27 cellular contexts compared by ENCODE assay signal in genomic region chr1:102472524-102472923, GRCh38.
"Had no signal": no experiment of that assay in that cellular context is flagged by ENCODE, and none has a peak within 500 bp of the region (broad histone marks: within the 10 kb centered on the region; RNA-seq: fewer than 3 reads in every experiment).

No MANE protein-coding gene starts in this region.

- H3K4me1 ChIP-seq: adrenal gland, body of pancreas, colonic mucosa, esophagus squamous epithelium, heart left ventricle had no signal

- H3K9me3 ChIP-seq: adrenal gland, body of pancreas, colonic mucosa, esophagus squamous epithelium, heart left ventricle had no signal

- H3K36me3 ChIP-seq: adrenal gland, colonic mucosa, esophagus squamous epithelium, heart left ventricle had no signal

- H3K27me3 ChIP-seq: adrenal gland, body of pancreas, colonic mucosa, esophagus squamous epithelium, heart left ventricle had no signal

- H3K27ac ChIP-seq: adrenal gland, body of pancreas, colonic mucosa, epithelial cell of prostate, esophagus squamous epithelium, heart left ventricle had no signal

- DNase-seq: activated CD4-positive, alpha-beta memory T cell treated with anti-CD3 and anti-CD28 coated beads for 36 hours; activated CD4-positive, alpha-beta T cell treated with anti-CD3 and anti-CD28 coated beads for 36 hours; activated CD4-positive, alpha-beta T cell treated with anti-CD3 and anti-CD28 coated beads, Interleukin-2, amount 10 ng/mL, durations not matched to agents 24 days and 14 days; activated CD4-positive, CD25-positive, alpha-beta regulatory T cell; activated CD4-positive, CD25-positive, alpha-beta regulatory T cell treated with anti-CD3 and anti-CD28 coated beads, Interleukin-2, amount 50 U/mL, for 72 hours; activated CD8-positive, alpha-beta memory T cell treated with anti-CD3 and anti-CD28 coated beads, Interleukin-2, amount 10 ng/mL, durations not matched to agents 7 days and 5 days; activated CD8-positive, alpha-beta memory T cell treated with anti-CD3 and anti-CD28 coated beads, Interleukin-2, amount 50 U/mL, for 4 hours; activated CD8-positive, alpha-beta T cell treated with anti-CD3 and anti-CD28 coated beads, Interleukin-2, amount 10 ng/mL, durations not matched to agents 7 days and 5 days; activated gamma-delta T cell; activated naive CD4-positive, alpha-beta T cell; activated naive CD4-positive, alpha-beta T cell treated with anti-CD3 and anti-CD28 coated beads, Interleukin-2, amount 50 U/mL, for 16 hours; activated naive CD8-positive, alpha-beta T cell treated with anti-CD3 and anti-CD28 coated beads for 36 hours; activated naive CD8-positive, alpha-beta T cell treated with anti-CD3 and anti-CD28 coated beads, Interleukin-2, amount 50 U/mL, for 24 hours; activated T-cell treated with anti-CD3 and anti-CD28 coated beads, Interleukin-2, amount 50 U/mL, for 1 hour; activated T-cell treated with anti-CD3 and anti-CD28 coated beads, Interleukin-2, amount 50 U/mL, for 72 hours; adrenal gland; amygdala; aorta; body of pancreas; caudate nucleus; colonic mucosa; effector CD8-positive, alpha-beta T cell; esophagus squamous epithelium; foreskin melanocyte; heart left ventricle; T-helper 2 cell had no signal

- ATAC-seq: activated CD4-positive, alpha-beta T cell treated with anti-CD3 and anti-CD28 coated beads for 36 hours; activated CD8-positive, alpha-beta memory T cell treated with anti-CD3 and anti-CD28 coated beads, Interleukin-2, amount 10 ng/mL, durations not matched to agents 7 days and 5 days; activated CD8-positive, alpha-beta T cell treated with anti-CD3 and anti-CD28 coated beads, Interleukin-2, amount 10 ng/mL, durations not matched to agents 7 days and 5 days; activated naive CD8-positive, alpha-beta T cell treated with anti-CD3 and anti-CD28 coated beads, Interleukin-2, amount 50 U/mL, for 24 hours; activated T-cell treated with anti-CD3 and anti-CD28 coated beads, Interleukin-2, amount 50 U/mL, for 72 hours; body of pancreas had no signal

- H3K4me3 ChIP-seq: adrenal gland, body of pancreas, colonic mucosa, esophagus squamous epithelium, heart left ventricle had no signal
